Comparison of ENCODE assay signal across 8 cellular contexts in the genomic region with DNA sequence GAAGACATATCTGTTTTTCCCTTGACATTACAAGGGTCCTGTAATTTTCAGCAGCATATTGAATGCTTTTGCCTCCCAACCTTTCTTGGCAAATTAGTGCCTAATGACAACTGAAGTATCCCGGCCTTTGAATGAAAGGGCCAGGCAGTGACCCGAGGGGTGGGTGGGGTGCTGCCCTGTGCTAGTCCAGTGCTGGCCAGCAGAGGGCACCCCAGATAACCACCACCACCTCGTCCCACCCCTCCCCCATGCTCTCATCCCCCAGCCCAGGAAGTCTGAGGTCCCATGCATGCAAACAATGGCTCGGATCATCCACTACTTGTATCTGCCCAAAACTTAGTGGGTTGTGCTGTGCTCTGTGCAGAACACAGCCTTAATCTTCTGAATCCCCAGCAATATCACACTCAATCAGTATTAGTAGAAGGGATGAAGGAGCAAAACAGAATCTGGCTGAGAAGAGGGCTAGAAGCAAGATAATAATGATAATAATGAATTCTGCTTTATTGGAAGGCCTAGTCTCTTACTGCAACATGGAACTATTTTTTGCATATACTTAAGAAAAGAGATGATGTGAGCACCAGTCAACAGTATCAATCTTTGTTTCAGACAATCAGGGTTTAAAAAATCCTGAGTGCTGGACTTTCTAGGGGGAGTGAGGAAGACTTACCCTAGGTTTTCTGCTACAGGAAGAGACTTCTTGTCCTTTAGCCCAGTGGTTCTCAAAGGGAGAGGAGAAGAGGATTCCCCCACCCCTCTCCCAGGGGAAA. TPM values are rescaled to one million over a fixed set of nuclear protein-coding genes. Genes with fewer than 3 reads are reported as not detected.
DNase-seq lines count a peak whose midpoint lies in the region; ATAC-seq and TF ChIP-seq lines count a peak whose summit lies in the region.

No MANE protein-coding gene starts in this region.

- TF ChIP-seq CTCF in Caco-2 (IDR thresholded peaks at IDR 0.05; ENCODE audit: insufficient read depth in 1 of 2, low read depth in 1 of 2, low read length in 1 of 2, severe bottlenecking in 1 of 2, unreplicated experiment in 1 of 2) (peak; percentile 92 to 95), left lung (IDR thresholded peaks at IDR 0.05) (peak; percentile 70 to 81)

- H3K9me3 ChIP-seq in Caco-2 (no peaks in the 10 kb centered on the region), left lung (no peaks in the 10 kb centered on the region)

- peak; percentile 76 to 81 for DNase-seq in Caco-2
- DNase-seq in MV-4-11 (lab: John Stamatoyannopoulos, UW): peak; percentile 2
- DNase-seq in central memory CD4-positive, alpha-beta T cell: peak; percentile 43
- peak in 1 of 2 donors; percentile 82 for DNase-seq in left lung
- peak; percentile 15 for DNase-seq in stimulated activated CD8-positive, alpha-beta memory T cell treated with anti-CD3 and anti-CD28 coated beads, Interleukin-12 subunit alpha, Interleukin-12 subunit beta, amount 100 ng/mL, for 24 hours (ENCODE audit: extremely low read depth)
- DNase-seq in posterior vena cava (ENCODE audit: low spot score): no peak

- H3K27me3 Mint-ChIP-seq in Caco-2 (ENCODE audit: insufficient read depth, unreplicated experiment): peaks cover 12% of the 10 kb centered on the region

- no TSS peak for BruUV-seq in Caco-2 (replicated peaks; lab: Mats Ljungman, UMichigan)

- H3K27me3 ChIP-seq in Caco-2 (replicated peaks; ENCODE audit: control insufficient read depth, insufficient read depth, low read length) (peaks cover 2% of the 10 kb centered on the region; the same call in 1 of the 2 replicates), left lung (peaks cover 19 to 33% of the 10 kb centered on the region in 2 donors)

- H3K4me3 Mint-ChIP-seq in Caco-2 (ENCODE audit: unreplicated experiment): no peak overlapping the region

- no peak overlapping the region for H3K27ac ChIP-seq in left lung

- H3K9me3 Mint-ChIP-seq in Caco-2 (ENCODE audit: unreplicated experiment): no peaks in the 10 kb centered on the region

- H3K36me3 Mint-ChIP-seq in Caco-2 (ENCODE audit: insufficient read depth, unreplicated experiment): no peaks in the 10 kb centered on the region

- intact Hi-C loops in Caco-2 (cut with micrococcal nuclease; ENCODE audit: unreplicated experiment) (no loop called here), left lung (cut with DNase I) (no loop called here), posterior vena cava (cut with DNase I) (no loop called here)

- ATAC-seq in GM21529 (IDR thresholded peaks at IDR 0.05; ENCODE audit: unreplicated experiment) (peak; percentile 58), left lung (peak; percentile 90)
- ATAC-seq in activated CD4-positive, CD25-positive, alpha-beta regulatory T cell treated with anti-CD3 and anti-CD28 coated beads, Interleukin-2, amount 50 U/mL, for 24 hours: peak; percentile 63 to 66

- CTCF ChIA-PET in Caco-2 (lab: Charles Lee): no interaction called here

- no peak overlapping the region for H3K27ac Mint-ChIP-seq in Caco-2 (ENCODE audit: unreplicated experiment)

- H3K4me3 ChIP-seq in Caco-2 (ENCODE audit: low read depth, low read length): no peak overlapping the region
- H3K4me3 ChIP-seq in left lung: no peak overlapping the region

- H3K36me3 ChIP-seq in Caco-2 (ENCODE audit: control insufficient read depth, insufficient read depth, low read length) (no peaks in the 10 kb centered on the region), left lung (no peaks in the 10 kb centered on the region)

- peaks cover 6% of the 10 kb centered on the region; the same call in 1 of the 2 replicates for H3K4me1 ChIP-seq in Caco-2
- peaks cover 5 to 14% of the 10 kb centered on the region in 2 donors for H3K4me1 ChIP-seq in left lung

- POLR2A ChIA-PET in Caco-2 (lab: Charles Lee): no interaction called here

- peaks cover 11% of the 10 kb centered on the region for H3K4me1 Mint-ChIP-seq in Caco-2 (ENCODE audit: low read depth, unreplicated experiment)

RNA-seq across cellular contexts. Expression of gene ATP12A, which starts 3.8 kb away (rescaled TPM):
- total RNA-seq in Caco-2 (2022) (not detected in 2 replicates), left lung (1 to 10 TPM in 1 of 2 donors, not detected in 1; 2.0 TPM), posterior vena cava (not detected)
